ENCODE assay signal across 8 cellular contexts in genomic region chr1:29122987-29123870, GRCh38. TPM values are rescaled to one million over a fixed set of nuclear protein-coding genes. Genes with fewer than 3 reads are reported as not detected.
A peak's percentile ranks its signal among the peaks of the same experiment; 100 is the strongest.
DNase-seq lines count a peak whose midpoint lies in the region; ATAC-seq and TF ChIP-seq lines count a peak whose summit lies in the region.

No MANE protein-coding gene starts in this region.

- peak overlapping the region; percentile 89 for H3K9ac ChIP-seq in GM23248
- H3K9ac ChIP-seq in neural progenitor cell: no peak overlapping the region

- intact Hi-C loops in esophagus squamous epithelium (cut with DNase I): loop anchor here (10.0 kb wide), 1 partner anchor 62 kb away; the partner anchor contains the start of gene SRSF4

- H3K79me2 ChIP-seq in GM23248 (ENCODE audit: insufficient read depth) (0 out of 2 replicates have a peak, but pooled peaks cover 7% of the 10 kb centered on the region), neural progenitor cell (ENCODE audit: low read depth) (no peaks in the 10 kb centered on the region)

- ATAC-seq in GM21717 (IDR thresholded peaks at IDR 0.05; ENCODE audit: unreplicated experiment) (no peak), GM21723 (IDR thresholded peaks at IDR 0.05; ENCODE audit: unreplicated experiment) (no peak)

- TF ChIP-seq CTCF in esophagus squamous epithelium (IDR thresholded peaks at IDR 0.05) (no peak), neural progenitor cell (IDR thresholded peaks at IDR 0.05) (no peak)

- CTCF ChIA-PET in activated CD4-positive, alpha-beta T cell treated with anti-CD3 and anti-CD28 coated beads, Interleukin-2, amount 10 ng/mL, durations not matched to agents 7 days and 5 days (lab: Charles Lee): interaction anchor here (1.0 to 2.9 kb wide), 6 partner anchors 8 to 242 kb away, joined by 3 to 11 read pairs (median 4); no protein-coding TSS in a partner anchor

- peaks cover 3% of the 10 kb centered on the region; the same call in 1 of the 2 replicates for H3K36me3 ChIP-seq in GM23248 (ENCODE audit: low read depth)
- H3K36me3 ChIP-seq in esophagus squamous epithelium: peaks cover 0 to 14% (median 0%) of the 10 kb centered on the region in 3 donors
- no peaks in the 10 kb centered on the region for H3K36me3 ChIP-seq in neural progenitor cell

- no peak for TF ChIP-seq POLR2A in esophagus squamous epithelium (IDR thresholded peaks at IDR 0.05)

- no peaks in the 10 kb centered on the region for H4K20me1 ChIP-seq in GM23248 (ENCODE audit: insufficient read depth)
- peaks cover 16% of the 10 kb centered on the region for H4K20me1 ChIP-seq in neural progenitor cell (ENCODE audit: low read depth)

- H3F3A ChIP-seq in GM23248 (ENCODE audit: insufficient read depth) (peaks cover 5% of the 10 kb centered on the region; the same call in 1 of the 2 replicates), neural progenitor cell (ENCODE audit: low read depth) (peaks cover 46% of the 10 kb centered on the region)

- H3K9me3 Mint-ChIP-seq in activated CD4-positive, alpha-beta T cell treated with anti-CD3 and anti-CD28 coated beads, Interleukin-2, amount 10 ng/mL, durations not matched to agents 7 days and 5 days: no peaks in the 10 kb centered on the region
- no peaks in the 10 kb centered on the region for H3K9me3 Mint-ChIP-seq in neural progenitor cell

- no peaks in the 10 kb centered on the region for H3K9me2 ChIP-seq in GM23248 (ENCODE audit: insufficient read depth)

- peaks cover 35% of the 10 kb centered on the region for H3K27me3 Mint-ChIP-seq in activated CD4-positive, alpha-beta T cell treated with anti-CD3 and anti-CD28 coated beads, Interleukin-2, amount 10 ng/mL, durations not matched to agents 7 days and 5 days
- H3K27me3 Mint-ChIP-seq in neural progenitor cell (ENCODE audit: insufficient read depth, low read depth): peaks cover 23% of the 10 kb centered on the region

- no peak overlapping the region for H3K27ac Mint-ChIP-seq in activated CD4-positive, alpha-beta T cell treated with anti-CD3 and anti-CD28 coated beads, Interleukin-2, amount 10 ng/mL, durations not matched to agents 7 days and 5 days
- no peak overlapping the region for H3K27ac Mint-ChIP-seq in neural progenitor cell

- H3K4me3 Mint-ChIP-seq in activated CD4-positive, alpha-beta T cell treated with anti-CD3 and anti-CD28 coated beads, Interleukin-2, amount 10 ng/mL, durations not matched to agents 7 days and 5 days: peak overlapping the region; percentile 45
- peak overlapping the region; percentile 83 for H3K4me3 Mint-ChIP-seq in neural progenitor cell

- peak overlapping the region; percentile 83 for H3K4me2 ChIP-seq in GM23248 (ENCODE audit: unreplicated experiment)
- H3K4me2 ChIP-seq in neural progenitor cell: peak overlapping the region; percentile 74

- H3K9me3 ChIP-seq in GM23248 (ENCODE audit: low read depth): no peaks in the 10 kb centered on the region
- no peaks in the 10 kb centered on the region for H3K9me3 ChIP-seq in esophagus squamous epithelium
- H3K9me3 ChIP-seq in neural progenitor cell (ENCODE audit: low read depth): no peaks in the 10 kb centered on the region

- in situ Hi-C loops in GM23248 (cut with MboI): no loop called here

- H2AFZ ChIP-seq in GM23248 (peak overlapping the region; percentile 62), neural progenitor cell (replicated peaks) (peak overlapping the region; percentile 21)

- H3K4me1 ChIP-seq in GM23248 (ENCODE audit: insufficient read depth) (no peaks in the 10 kb centered on the region), esophagus squamous epithelium (peaks cover 28 to 57% (median 38%) of the 10 kb centered on the region in 3 donors), neural progenitor cell (peaks cover 18% of the 10 kb centered on the region)

- H3K27ac ChIP-seq in GM23248 (peak overlapping the region; percentile 85), esophagus squamous epithelium (peak overlapping the region; percentile 79 to 97 (median 90)), neural progenitor cell (no peak overlapping the region)

- peaks cover 9% of the 10 kb centered on the region for H3K4me1 Mint-ChIP-seq in activated CD4-positive, alpha-beta T cell treated with anti-CD3 and anti-CD28 coated beads, Interleukin-2, amount 10 ng/mL, durations not matched to agents 7 days and 5 days
- peaks cover 12% of the 10 kb centered on the region for H3K4me1 Mint-ChIP-seq in neural progenitor cell

- H3K27me3 ChIP-seq in GM23248 (replicated peaks; ENCODE audit: insufficient read depth) (no peaks in the 10 kb centered on the region), esophagus squamous epithelium (peaks cover 0 to 49% (median 0%) of the 10 kb centered on the region in 4 donors), neural progenitor cell (peaks cover 63% of the 10 kb centered on the region)

- POLR2A ChIA-PET in activated CD4-positive, alpha-beta T cell treated with anti-CD3 and anti-CD28 coated beads, Interleukin-2, amount 10 ng/mL, durations not matched to agents 7 days and 5 days (lab: Charles Lee): no interaction called here

- H3K4me3 ChIP-seq in GM23248: peak overlapping the region; percentile 74
- peak overlapping the region; percentile 28 to 82 (median 66) for H3K4me3 ChIP-seq in esophagus squamous epithelium
- peak overlapping the region; percentile 59 for H3K4me3 ChIP-seq in neural progenitor cell

- 2 to 4% methylated on average over 51 to 66 of the region's 70 CpGs for WGBS in GM23248 (ENCODE audit: low coverage in 1 of 2, low lambda C conversion rate in 2 of 2, missing lambda C conversion rate in 2 of 2), 2 experiments
- WGBS in esophagus squamous epithelium, 2 donors: 0% methylated on average over 2 of the region's 70 CpGs; no CpG with 5 or more reads in 1 of the 2 donors

- peaks cover 18% of the 10 kb centered on the region for H3K36me3 Mint-ChIP-seq in activated CD4-positive, alpha-beta T cell treated with anti-CD3 and anti-CD28 coated beads, Interleukin-2, amount 10 ng/mL, durations not matched to agents 7 days and 5 days (ENCODE audit: low read depth)
- H3K36me3 Mint-ChIP-seq in neural progenitor cell: peaks cover 3% of the 10 kb centered on the region

- DNase-seq in GM23248 (peak; percentile 69), esophagus squamous epithelium (lab: John Stamatoyannopoulos, UW) (no peak), neural progenitor cell (ENCODE audit: low spot score) (peak; percentile 59), GF-D8 (lab: John Stamatoyannopoulos, UW) (no peak), medulla oblongata (ENCODE audit: extremely low spot score) (no peak)
- DNase-seq in activated CD4-positive, alpha-beta T cell treated with anti-CD3 and anti-CD28 coated beads, Interleukin-2, amount 10 ng/mL, durations not matched to agents 7 days and 5 days: no peak

RNA-seq across cellular contexts. Expression of gene TMEM200B, which starts 0.5 kb away (rescaled TPM):
- total RNA-seq in GM23248 (2014; rRNA removed; shearing (Covaris generic)): 20.4 TPM in 2 replicates
- polyA plus RNA-seq in GM23248 (2016; fragmentation: Nextera tagmentation; extraction: Ambion mirVana): 5.1 and 6.3 TPM in 2 replicates
- total RNA-seq in activated CD4-positive, alpha-beta T cell treated with anti-CD3 and anti-CD28 coated beads, Interleukin-2, amount 10 ng/mL, durations not matched to agents 7 days and 5 days: not detected
- total RNA-seq in esophagus squamous epithelium: 1 to 10 TPM in 3 of 4 donors, under 1 TPM in 1; 0.91 to 5.3 (median 3.4) TPM
- 0.56 and 1.1 TPM in 2 replicates for total RNA-seq in neural progenitor cell (ENCODE audit: low replicate concordance)

RNA-seq across cellular contexts. Expression of gene SRSF4, which starts 58.5 kb away (rescaled TPM):
- total RNA-seq in GM23248 (2014; rRNA removed; shearing (Covaris generic)): 36.3 and 45.0 TPM in 2 replicates
- polyA plus RNA-seq in GM23248 (2016; fragmentation: Nextera tagmentation; extraction: Ambion mirVana): 60.8 and 65.6 TPM in 2 replicates
- 100 to 1,000 TPM; 116 to 123 TPM for total RNA-seq in activated CD4-positive, alpha-beta T cell treated with anti-CD3 and anti-CD28 coated beads, Interleukin-2, amount 10 ng/mL, durations not matched to agents 7 days and 5 days
- total RNA-seq in esophagus squamous epithelium (10 to 100 TPM; 41.4 to 82.6 (median 56.4) TPM), neural progenitor cell (ENCODE audit: low replicate concordance) (73.2 and 82.2 TPM in 2 replicates)

Comparison
In these comparisons a context has a peak if more than half of its experiments do, and no peak if none do; other contexts are left out.
1. DNase-seq: peak in GM23248 (single experiment) and neural progenitor cell (single experiment); none in activated CD4-positive, alpha-beta T cell treated with anti-CD3 and anti-CD28 coated beads, Interleukin-2, amount 10 ng/mL, durations not matched to agents 7 days and 5 days (single experiment), esophagus squamous epithelium (single experiment), GF-D8 (single experiment) and medulla oblongata (single experiment).
2. Peak in every context shown above with its lines, with median percentiles within 50 percentile points of each other: H3K4me3 ChIP-seq.